Comparison of ENCODE assay signal across 11 cellular contexts in genomic region chr6:75437451-75438185, GRCh38. TPM values are rescaled to one million over a fixed set of nuclear protein-coding genes. Genes with fewer than 3 reads are reported as not detected.
DNase-seq lines count a peak whose midpoint lies in the region; ATAC-seq and TF ChIP-seq lines count a peak whose summit lies in the region.
"Had no signal": no experiment of that assay in that cellular context is flagged by ENCODE, and none has a peak within 500 bp of the region (broad histone marks: within the 10 kb centered on the region; RNA-seq: fewer than 3 reads in every experiment).

No MANE protein-coding gene starts in this region.

- intact Hi-C loops in colonic mucosa (cut with DNase I) (no loop called here), left lung (cut with DNase I) (no loop called here), testis (cut with DNase I; ENCODE audit: low total_unique reads) (no loop called here)

- DNase-seq in HS-5 (ENCODE audit: low read depth) (peak; percentile 48), colonic mucosa (no peak), left lung (no peak), testis (peak; percentile 39), mesenteric fat pad (ENCODE audit: low spot score) (no peak), cerebellar nuclear complex (lab: John Stamatoyannopoulos, UW) (no peak)
- no peak for DNase-seq in stimulated activated naive CD4-positive, alpha-beta T cell (lab: John Stamatoyannopoulos, UW)
- DNase-seq: effector memory CD4-positive, alpha-beta T cell; NCI-H2171 treated with DMSO at 0.1 percent for 48 hours had no signal

- no peaks in the 10 kb centered on the region for H3K9me3 ChIP-seq in colonic mucosa
- no peaks in the 10 kb centered on the region for H3K9me3 ChIP-seq in left lung
- no peaks in the 10 kb centered on the region for H3K9me3 ChIP-seq in testis

- TF ChIP-seq CTCF in colonic mucosa (IDR thresholded peaks at IDR 0.05) (no peak), left lung (IDR thresholded peaks at IDR 0.05) (no peak), testis (IDR thresholded peaks at IDR 0.05) (no peak)

- H3K4me1 ChIP-seq in colonic mucosa = no peaks in the 10 kb centered on the region
- H3K4me1 ChIP-seq in left lung = peaks cover 5 to 9% of the 10 kb centered on the region in 2 donors
- peaks cover 18% of the 10 kb centered on the region for H3K4me1 ChIP-seq in testis

- no peak overlapping the region for H3K9ac ChIP-seq in colonic mucosa (ENCODE audit: low read depth in 2 of 2, low read length in 2 of 2)

- H3K4me3 ChIP-seq in colonic mucosa = no peak overlapping the region
- H3K4me3 ChIP-seq in left lung = no peak overlapping the region
- H3K4me3 ChIP-seq in testis = no peak overlapping the region

- TF ChIP-seq POLR2A in testis (IDR thresholded peaks at IDR 0.05) = no peak

- WGBS in testis, 2 donors = 52 to 63% methylated on average over 6 of the region's 6 CpGs

- H3K27me3 ChIP-seq in colonic mucosa = no peaks in the 10 kb centered on the region
- H3K27me3 ChIP-seq in left lung = no peaks in the 10 kb centered on the region
- H3K27me3 ChIP-seq in testis = no peaks in the 10 kb centered on the region

- ATAC-seq in left lung = peak; percentile 62
- ATAC-seq in HG03565 (IDR thresholded peaks at IDR 0.05; ENCODE audit: unreplicated experiment) = no peak
- ATAC-seq: activated CD4-positive, CD25-positive, alpha-beta regulatory T cell treated with anti-CD3 and anti-CD28 coated beads, Interleukin-2, amount 50 U/mL, for 24 hours had no signal

- peak overlapping the region; percentile 7 for H3K27ac ChIP-seq in colonic mucosa
- H3K27ac ChIP-seq in left lung = peak overlapping the region; percentile 43 to 47
- H3K27ac ChIP-seq in testis = peak overlapping the region in 1 of 2 donors; percentile 74

- H3K36me3 ChIP-seq in colonic mucosa (no peaks in the 10 kb centered on the region), left lung (no peaks in the 10 kb centered on the region), testis (ENCODE audit: low read depth, missing control alignments) (no peaks in the 10 kb centered on the region)

RNA-seq across cellular contexts. Expression of gene FILIP1, which starts 56.0 kb away (rescaled TPM):
- total RNA-seq in colonic mucosa = 1 to 10 TPM in 1 of 2 donors, under 1 TPM in 1; 0.57 to 6.5 TPM
- 10 to 100 TPM; 14.4 to 25.7 TPM for total RNA-seq in left lung
- 1 to 10 TPM; 2.7 to 3.1 TPM for total RNA-seq in testis
- polyA plus RNA-seq in testis (ENCODE audit: insufficient read depth, low read depth, low replicate concordance) = 2.0 TPM
- 8.1 TPM for total RNA-seq in mesenteric fat pad

Comparison
In these comparisons a context has a peak if more than half of its experiments do, and no peak if none do; other contexts are left out.
1. DNase-seq: peak in HS-5 (single experiment) and testis (single experiment); none in colonic mucosa (single experiment), left lung (0 of 2), stimulated activated naive CD4-positive, alpha-beta T cell (0 of 6), mesenteric fat pad (single experiment) and cerebellar nuclear complex (0 of 2).